In the genomic region with DNA sequence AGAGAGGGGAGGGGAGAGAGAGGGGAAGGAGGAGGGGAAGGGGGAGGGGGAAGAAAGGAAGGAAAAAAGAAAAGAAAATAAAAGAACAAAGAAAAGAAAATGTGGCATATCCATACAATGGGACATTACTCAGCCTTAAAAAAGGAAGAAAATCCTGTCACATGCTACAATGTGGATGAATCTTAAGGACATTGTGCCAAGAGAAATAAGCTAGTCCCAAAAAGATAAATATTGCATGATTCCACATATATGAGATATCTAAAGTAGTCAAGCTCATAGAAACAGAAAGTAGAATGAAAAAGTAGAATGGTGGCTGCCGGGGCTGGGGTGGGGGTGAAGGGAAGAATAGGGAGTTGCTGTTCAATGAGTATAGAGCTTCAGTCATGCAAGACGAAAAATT, we compare ENCODE assay signal across 33 cellular contexts. TPM values are rescaled to one million over a fixed set of nuclear protein-coding genes. Genes with fewer than 3 reads are reported as not detected.
"Had no signal": no experiment of that assay in that cellular context is flagged by ENCODE, and none has a peak within 500 bp of the region (broad histone marks: within the 10 kb centered on the region; RNA-seq: fewer than 3 reads in every experiment).

No MANE protein-coding gene starts in this region.

- H3K27me3 ChIP-seq: colonic mucosa, gastrocnemius medialis, left lung had no signal

- ATAC-seq: effector memory CD8-positive, alpha-beta T cell; esophagus mucosa; gastrocnemius medialis; heart right ventricle; left cardiac atrium; left lung; left ventricle myocardium superior; lower lobe of right lung; mucosa of descending colon had no signal

- FAIRE-seq: endometrium, islet of Langerhans, keratinocyte had no signal

- H3K36me3 ChIP-seq: colonic mucosa, esophagus squamous epithelium, gastrocnemius medialis, heart right ventricle, left lung, lower lobe of right lung had no signal

- H3K27ac ChIP-seq: colonic mucosa, epithelial cell of prostate, esophagus squamous epithelium, gastrocnemius medialis, heart right ventricle, left lung, lower lobe of right lung had no signal

- H3K9me3 ChIP-seq: colonic mucosa, esophagus squamous epithelium, gastrocnemius medialis, heart right ventricle, left lung, lower lobe of right lung, mucosa of descending colon had no signal

- H3K4me3 ChIP-seq: colonic mucosa, esophagus squamous epithelium, gastrocnemius medialis, heart right ventricle, left lung, lower lobe of right lung, mucosa of descending colon had no signal

- DNase-seq: colonic mucosa; cortex of kidney; effector CD8-positive, alpha-beta T cell; effector memory CD8-positive, alpha-beta T cell; endodermal cell; erythroblast; esophagus squamous epithelium; foreskin fibroblast; foreskin melanocyte; gastrocnemius medialis; glutamatergic neuron; head of caudate nucleus; heart right ventricle; hippocampal formation; left cardiac atrium; left lung; left ventricle myocardium superior; lower lobe of right lung; mesenchymal stem cell; mucosa of descending colon; naive B cell had no signal

- H3K4me1 ChIP-seq: colonic mucosa, esophagus squamous epithelium, gastrocnemius medialis, left lung, lower lobe of right lung had no signal

RNA-seq across cellular contexts. Expression of a gene that starts 40.4 kb away (rescaled TPM):
- total RNA-seq: dermis microvascular lymphatic vessel endothelial cell, gastrocnemius medialis, glomerular endothelial cell, heart right ventricle, kidney epithelial cell, left cardiac atrium, left ventricle myocardium superior, lower leg skin, lung microvascular endothelial cell, mesenteric fat pad, myocyte had no signal
- polyA plus RNA-seq: heart right ventricle had no signal
